1 cellular context compared by ENCODE assay signal in the genomic region with DNA sequence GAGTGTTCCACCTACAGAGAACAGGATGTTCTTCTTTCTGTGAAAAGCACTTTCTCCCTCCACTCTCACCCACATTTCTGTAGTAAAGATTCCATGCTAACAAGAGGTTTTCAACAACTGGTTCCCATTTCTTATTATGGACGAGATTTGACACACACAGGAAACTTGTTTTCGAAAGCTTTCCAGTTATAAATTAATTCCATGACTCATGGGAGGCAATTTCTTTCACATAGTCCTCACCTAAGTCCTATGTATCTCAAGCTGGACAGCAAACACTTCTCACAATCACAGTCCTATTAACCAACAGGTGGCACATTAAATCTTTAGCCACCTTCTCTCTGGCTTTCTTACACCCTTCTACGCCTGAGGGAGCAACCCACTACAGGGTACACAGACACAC.
TF ChIP-seq lines count a peak whose summit lies in the region.

No MANE protein-coding gene starts in this region.

TF ChIP-seq in H1, 55 proteins besides CTCF, POLR2A, EP300 and RAD21:
- no peak for TF ChIP-seq CREB1 (IDR thresholded peaks at IDR 0.05)
- no peak for TF ChIP-seq SP4 (IDR thresholded peaks at IDR 0.05; ENCODE audit: low read length)
- no peak for TF ChIP-seq POLR2AphosphoS5 (IDR thresholded peaks at IDR 0.05; ENCODE audit: low read depth, low read length)
- TF ChIP-seq SAP30 (IDR thresholded peaks at IDR 0.05; ENCODE audit: insufficient read depth, insufficient replicate concordance, low read length): no peak
- TF ChIP-seq SIN3A (conservative IDR thresholded peaks at IDR 0.05 in 1 of 2, IDR thresholded peaks at IDR 0.05 in 1 of 2; ENCODE audit: low read depth in 1 of 2, low read length in 2 of 2): no peak
- TF ChIP-seq MAX (IDR thresholded peaks at IDR 0.05): no peak
- TF ChIP-seq GABPA (IDR thresholded peaks at IDR 0.05; ENCODE audit: borderline replicate concordance, insufficient read depth, low read length): no peak
- no peak for TF ChIP-seq HDAC2 (IDR thresholded peaks at IDR 0.05; ENCODE audit: borderline replicate concordance in 1 of 2, low read depth in 2 of 2, low read length in 2 of 2)
- no peak for TF ChIP-seq NRF1 (IDR thresholded peaks at IDR 0.05; ENCODE audit: low read depth, low read length)
- TF ChIP-seq JUND (IDR thresholded peaks at IDR 0.05; ENCODE audit: low read length): no peak
- TF ChIP-seq BACH1 (IDR thresholded peaks at IDR 0.05; ENCODE audit: low read length): no peak
TF ChIP-seq in H1: peak in this region for 0.
